9 cellular contexts compared by ENCODE assay signal in genomic region chr10:80413152-80413996, GRCh38. TPM values are rescaled to one million over a fixed set of nuclear protein-coding genes. Genes with fewer than 3 reads are reported as not detected.
DNase-seq lines count a peak whose midpoint lies in the region; ATAC-seq and TF ChIP-seq lines count a peak whose summit lies in the region.
"Had no signal": no experiment of that assay in that cellular context is flagged by ENCODE, and none has a peak within 500 bp of the region (broad histone marks: within the 10 kb centered on the region; RNA-seq: fewer than 3 reads in every experiment).

No MANE protein-coding gene starts in this region.

- H3K27ac ChIP-seq in mesendoderm (ENCODE audit: low read depth, low read length) = no peak overlapping the region

- H2BK5ac ChIP-seq in mesendoderm (ENCODE audit: low read length) = no peak overlapping the region

- H3K9me3 ChIP-seq in BE2C = no peaks in the 10 kb centered on the region

- H3K4me3 ChIP-seq in BE2C (ENCODE audit: low read depth, low read length) (no peak overlapping the region), mesendoderm (ENCODE audit: low read length) (no peak overlapping the region)

- H3K79me1 ChIP-seq in mesendoderm (ENCODE audit: low read length) = peaks cover 21% of the 10 kb centered on the region

- H3K4me1 ChIP-seq in BE2C (peaks cover 48% of the 10 kb centered on the region), mesendoderm (ENCODE audit: control insufficient read depth, low read depth, low read length) (peaks cover 21% of the 10 kb centered on the region)

- H3K27me3 Mint-ChIP-seq in chondrocyte (ENCODE audit: low read depth) = no peaks in the 10 kb centered on the region
- H3K27me3 Mint-ChIP-seq: memory B cell had no signal

- peak overlapping the region; percentile 94 for H3K27ac Mint-ChIP-seq in chondrocyte (ENCODE audit: unreplicated experiment)

- no peaks in the 10 kb centered on the region for H3K36me3 Mint-ChIP-seq in chondrocyte (ENCODE audit: low read depth)
- H3K36me3 Mint-ChIP-seq: memory B cell had no signal

- H2BK120ac ChIP-seq in mesendoderm (ENCODE audit: low read depth, low read length) = no peak overlapping the region

- H3K9ac ChIP-seq in mesendoderm (ENCODE audit: low read length) = peak overlapping the region; percentile 19

- H3K79me2 ChIP-seq in mesendoderm (ENCODE audit: control insufficient read depth, insufficient read depth, low read length) = no peaks in the 10 kb centered on the region

- no peak for ATAC-seq in GM18519 (IDR thresholded peaks at IDR 0.05; ENCODE audit: low FRiP score, unreplicated experiment)

- DNase-seq in BE2C (peak; percentile 46), M059J (ENCODE audit: low read depth) (peak; percentile 86), chondrocyte (ENCODE audit: low spot score) (no peak), mesendoderm (no peak), posterior vena cava (ENCODE audit: low spot score) (no peak)
- no peak for DNase-seq in stimulated activated CD4-positive, alpha-beta T cell treated with anti-CD3 and anti-CD28 coated beads, Interleukin-2, amount 100 ng/mL, for 48 hours
- no peak for DNase-seq in activated CD4-positive, CD25-positive, alpha-beta regulatory T cell treated with anti-CD3 and anti-CD28 coated beads, Interleukin-2, amount 50 U/mL, for 72 hours

- TF ChIP-seq CTCF in BE2C (IDR thresholded peaks at IDR 0.05; ENCODE audit: low read depth, low read length) = no peak
- TF ChIP-seq CTCF in chondrocyte (IDR thresholded peaks at IDR 0.05) = no peak

- intact Hi-C loops in posterior vena cava (cut with DNase I) = no loop called here

- H4K8ac ChIP-seq in mesendoderm (ENCODE audit: low read depth, low read length) = no peak overlapping the region

- H3K18ac ChIP-seq in mesendoderm (ENCODE audit: low read length) = no peak overlapping the region

- no peak overlapping the region for H3K23ac ChIP-seq in mesendoderm (ENCODE audit: low read length)

- H3K4ac ChIP-seq in mesendoderm (ENCODE audit: low read depth, low read length) = no peak overlapping the region

- H4K5ac ChIP-seq in mesendoderm (ENCODE audit: low read length) = no peak overlapping the region

- no peak overlapping the region for H2BK15ac ChIP-seq in mesendoderm (replicated peaks; ENCODE audit: low read depth)

- WGBS in mesendoderm (ENCODE audit: extremely low coverage, insufficient coverage, low lambda C conversion rate) = no CpG with 5 or more reads among the region's 13 CpGs

- no peak overlapping the region for H3K56ac ChIP-seq in mesendoderm (ENCODE audit: low read length)

- H3K36me3 ChIP-seq in BE2C = no peaks in the 10 kb centered on the region
- H3K36me3 ChIP-seq in mesendoderm (ENCODE audit: control insufficient read depth, insufficient read depth, low read length) = no peaks in the 10 kb centered on the region

- H3K4me2 ChIP-seq in mesendoderm (ENCODE audit: low read length) = no peak overlapping the region

- no peaks in the 10 kb centered on the region for H3K27me3 ChIP-seq in BE2C
- no peaks in the 10 kb centered on the region for H3K27me3 ChIP-seq in mesendoderm (ENCODE audit: insufficient read depth, low read length, poor library complexity)

- H3K9me3 Mint-ChIP-seq in chondrocyte (ENCODE audit: low read depth) = no peaks in the 10 kb centered on the region
- H3K9me3 Mint-ChIP-seq: memory B cell had no signal

- H3K4me1 Mint-ChIP-seq in chondrocyte (ENCODE audit: low read depth) = peaks cover 89% of the 10 kb centered on the region

- no peak overlapping the region for H2AK5ac ChIP-seq in mesendoderm (ENCODE audit: low read length)

- H3K4me3 Mint-ChIP-seq in chondrocyte (ENCODE audit: unreplicated experiment) = peak overlapping the region; percentile 59
- H3K4me3 Mint-ChIP-seq: memory B cell had no signal

RNA-seq across cellular contexts. Expression of gene PRXL2A, which starts 5.0 kb away (rescaled TPM):
- polyA plus RNA-seq in BE2C (2012; ENCODE audit: insufficient read depth, insufficient read length, low read depth) = 55.6 TPM
- total RNA-seq in M059J (2014; rRNA removed; shearing (Covaris generic)) = 23.6 and 32.4 TPM in 2 replicates
- total RNA-seq in chondrocyte (47.4 to 86.9 TPM (median 83.9 TPM) in 3 replicates), posterior vena cava (10 to 100 TPM; 22.1 to 23.2 TPM)
- polyA plus RNA-seq in mesendoderm (2013, experiment 1 of 2) = 50.0 TPM
- 50.0 TPM for polyA plus RNA-seq in mesendoderm (2013, experiment 2 of 2)

RNA-seq across cellular contexts. Expression of gene TSPAN14, which starts 40.7 kb away (rescaled TPM):
- polyA plus RNA-seq in BE2C (2012; ENCODE audit: insufficient read depth, insufficient read length, low read depth) = 29.9 TPM
- total RNA-seq in M059J (2014; rRNA removed; shearing (Covaris generic)) = 32.0 and 44.4 TPM in 2 replicates
- total RNA-seq in chondrocyte = 23.0 to 57.4 TPM (median 53.8 TPM) in 3 replicates
- 32.4 TPM for polyA plus RNA-seq in mesendoderm (2013, experiment 1 of 2)
- 30.9 TPM for polyA plus RNA-seq in mesendoderm (2013, experiment 2 of 2)
- total RNA-seq in posterior vena cava = 10 to 100 TPM; 56.6 to 57.4 TPM

RNA-seq across cellular contexts. Expression of gene DYDC2, which starts 56.8 kb away (rescaled TPM):
- polyA plus RNA-seq in BE2C (2012; ENCODE audit: insufficient read depth, insufficient read length, low read depth) = 2.1 TPM
- not detected in 2 replicates for total RNA-seq in M059J (2014; rRNA removed; shearing (Covaris generic))
- total RNA-seq in chondrocyte = not detected in 3 replicates
- polyA plus RNA-seq in mesendoderm (2013, experiment 1 of 2) = 2.5 TPM
- polyA plus RNA-seq in mesendoderm (2013, experiment 2 of 2) = 2.3 TPM
- not detected for total RNA-seq in posterior vena cava

RNA-seq across cellular contexts. Expression of gene DYDC1, which starts 56.8 kb away (rescaled TPM):
- polyA plus RNA-seq in BE2C (2012; ENCODE audit: insufficient read depth, insufficient read length, low read depth) = not detected
- not detected in 2 replicates for total RNA-seq in M059J (2014; rRNA removed; shearing (Covaris generic))
- not detected in 3 replicates for total RNA-seq in chondrocyte
- polyA plus RNA-seq in mesendoderm (2013, experiment 1 of 2) = 0.59 TPM
- 0.49 TPM for polyA plus RNA-seq in mesendoderm (2013, experiment 2 of 2)
- not detected for total RNA-seq in posterior vena cava

Comparison
In these comparisons a context has a peak if more than half of its experiments do, and no peak if none do; other contexts are left out.
1. DNase-seq: peak in BE2C (single experiment) and M059J (single experiment); none in chondrocyte (single experiment), mesendoderm (single experiment), posterior vena cava (single experiment), stimulated activated CD4-positive, alpha-beta T cell treated with anti-CD3 and anti-CD28 coated beads, Interleukin-2, amount 100 ng/mL, for 48 hours (0 of 2) and activated CD4-positive, CD25-positive, alpha-beta regulatory T cell treated with anti-CD3 and anti-CD28 coated beads, Interleukin-2, amount 50 U/mL, for 72 hours (single experiment).